9 cellular contexts compared by ENCODE assay signal in the genomic region with DNA sequence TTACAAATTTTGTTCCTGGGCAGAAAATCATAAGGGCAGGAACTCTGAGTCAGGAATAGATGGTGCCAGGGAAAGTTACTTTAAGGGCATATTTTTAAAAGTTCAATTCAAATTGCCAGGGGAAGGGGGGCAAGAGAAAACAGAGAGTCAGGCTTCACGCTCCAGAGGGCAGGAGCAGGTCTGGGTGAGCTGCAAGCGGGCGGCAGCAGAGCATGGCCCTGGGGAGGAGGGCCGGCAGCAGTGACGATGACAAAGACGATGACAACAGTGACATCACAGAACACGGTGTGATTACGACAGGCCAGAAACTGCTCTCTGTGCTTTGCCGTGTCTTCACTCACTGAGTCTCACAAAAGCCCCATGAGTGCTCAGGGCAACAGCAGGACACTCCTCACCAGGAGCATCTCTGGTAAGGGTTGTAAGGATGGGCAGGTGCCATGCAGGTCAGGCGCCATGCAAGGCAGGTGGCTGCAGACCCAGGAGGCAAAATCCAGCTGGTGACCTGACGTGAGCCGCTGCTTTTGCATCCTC. TPM values are rescaled to one million over a fixed set of nuclear protein-coding genes. Genes with fewer than 3 reads are reported as not detected.
DNase-seq lines count a peak whose midpoint lies in the region; ATAC-seq and TF ChIP-seq lines count a peak whose summit lies in the region.
"Had no signal": no experiment of that assay in that cellular context is flagged by ENCODE, and none has a peak within 500 bp of the region (broad histone marks: within the 10 kb centered on the region; RNA-seq: fewer than 3 reads in every experiment).

No MANE protein-coding gene starts in this region.

- H3K27me3 Mint-ChIP-seq in naive thymus-derived CD4-positive, alpha-beta T cell, result no peaks in the 10 kb centered on the region

- H3K79me2 ChIP-seq in MM.1S (ENCODE audit: low read length), result no peaks in the 10 kb centered on the region

- H3K4me1 ChIP-seq in naive thymus-derived CD4-positive, alpha-beta T cell (ENCODE audit: control insufficient read depth in 2 of 2, insufficient read depth in 2 of 2, low read length in 2 of 2), result no peaks in the 10 kb centered on the region
- H3K4me1 ChIP-seq in MM.1S (ENCODE audit: low read length), result no peaks in the 10 kb centered on the region

- H3K4me1 Mint-ChIP-seq in naive thymus-derived CD4-positive, alpha-beta T cell, result no peaks in the 10 kb centered on the region

- DNase-seq in naive thymus-derived CD4-positive, alpha-beta T cell, result no peak
- DNase-seq in NCI-H1930 (lab: John Stamatoyannopoulos, UW), result no peak
- DNase-seq in NCI-H2107 (lab: John Stamatoyannopoulos, UW), result no peak
- DNase-seq in MM.1S, result no peak
- DNase-seq in activated CD4-positive, alpha-beta T cell treated with anti-CD3 and anti-CD28 coated beads for 4 hours, result no peak
- DNase-seq: dorsolateral prefrontal cortex had no signal

- ATAC-seq in GM18861 (IDR thresholded peaks at IDR 0.05; ENCODE audit: unreplicated experiment), result peak; percentile 71
- ATAC-seq in GM21528 (IDR thresholded peaks at IDR 0.05; ENCODE audit: low FRiP score, unreplicated experiment), result peak; percentile 35
- ATAC-seq in HG03378 (IDR thresholded peaks at IDR 0.05; ENCODE audit: unreplicated experiment), result peak; percentile 41
- peak; percentile 45 for ATAC-seq in naive thymus-derived CD4-positive, alpha-beta T cell

- no peak overlapping the region for H3K9ac ChIP-seq in MM.1S (ENCODE audit: low read length)

- no peaks in the 10 kb centered on the region for H3K9me2 ChIP-seq in MM.1S (replicated peaks; ENCODE audit: insufficient read depth, low read length)

- no peaks in the 10 kb centered on the region for H3K27me3 ChIP-seq in naive thymus-derived CD4-positive, alpha-beta T cell (ENCODE audit: control insufficient read depth in 2 of 2, insufficient read depth in 2 of 2, low read length in 2 of 2)
- no peaks in the 10 kb centered on the region for H3K27me3 ChIP-seq in MM.1S (replicated peaks; ENCODE audit: insufficient read depth, low read length)
- H3K27me3 ChIP-seq: dorsolateral prefrontal cortex had no signal

- H3K9me3 ChIP-seq in naive thymus-derived CD4-positive, alpha-beta T cell (ENCODE audit: control insufficient read depth in 2 of 3, low read length in 3 of 3), result no peaks in the 10 kb centered on the region
- no peaks in the 10 kb centered on the region for H3K9me3 ChIP-seq in MM.1S (replicated peaks; ENCODE audit: insufficient read depth, low read length)

- CTCF ChIA-PET in naive thymus-derived CD4-positive, alpha-beta T cell (lab: Charles Lee), result no interaction called here

- no peaks in the 10 kb centered on the region for H3K9me3 Mint-ChIP-seq in naive thymus-derived CD4-positive, alpha-beta T cell

- no peak overlapping the region for H3K4me3 Mint-ChIP-seq in naive thymus-derived CD4-positive, alpha-beta T cell

- no peak overlapping the region for H3K27ac ChIP-seq in naive thymus-derived CD4-positive, alpha-beta T cell (ENCODE audit: low read depth, low read length)
- no peak overlapping the region for H3K27ac ChIP-seq in MM.1S (ENCODE audit: low read length)
- H3K27ac ChIP-seq: dorsolateral prefrontal cortex had no signal

- no peak overlapping the region for H2AFZ ChIP-seq in MM.1S (ENCODE audit: low read length)

- no peaks in the 10 kb centered on the region for H3F3A ChIP-seq in MM.1S (ENCODE audit: insufficient read depth, low read length)

- H4K20me1 ChIP-seq in MM.1S (ENCODE audit: insufficient read depth, low read length), result no peaks in the 10 kb centered on the region

- TF ChIP-seq CTCF in MM.1S (IDR thresholded peaks at IDR 0.05; ENCODE audit: low read length), result no peak

- H3K27ac Mint-ChIP-seq in naive thymus-derived CD4-positive, alpha-beta T cell, result no peak overlapping the region

- H3K4me2 ChIP-seq in MM.1S (ENCODE audit: low read depth, low read length), result no peak overlapping the region

- no peak overlapping the region for H3K4me3 ChIP-seq in naive thymus-derived CD4-positive, alpha-beta T cell (ENCODE audit: low read length)
- H3K4me3 ChIP-seq in MM.1S (ENCODE audit: low read length), result no peak overlapping the region
- H3K4me3 ChIP-seq: dorsolateral prefrontal cortex had no signal

- H3K36me3 Mint-ChIP-seq in naive thymus-derived CD4-positive, alpha-beta T cell, result peaks cover 0 to 12% (median 0%) of the 10 kb centered on the region in 5 donors

- no peaks in the 10 kb centered on the region for H3K36me3 ChIP-seq in naive thymus-derived CD4-positive, alpha-beta T cell (ENCODE audit: control insufficient read depth in 2 of 3, insufficient read depth in 3 of 3, low read length in 3 of 3)
- H3K36me3 ChIP-seq in MM.1S (replicated peaks; ENCODE audit: insufficient read depth, low read length), result no peaks in the 10 kb centered on the region

- intact Hi-C loops in naive thymus-derived CD4-positive, alpha-beta T cell (cut with micrococcal nuclease), result no loop called here

- POLR2A ChIA-PET in naive thymus-derived CD4-positive, alpha-beta T cell (lab: Charles Lee), result no interaction called here

RNA-seq across cellular contexts. Expression of a gene that starts 23.3 kb away (rescaled TPM):
- total RNA-seq in naive thymus-derived CD4-positive, alpha-beta T cell, result 1 to 10 TPM; 2.2 to 5.0 (median 3.2) TPM
- polyA plus RNA-seq in naive thymus-derived CD4-positive, alpha-beta T cell, result 1 to 10 TPM; 1.2 to 3.9 TPM
